1 cellular context compared by ENCODE assay signal in the genomic region with DNA sequence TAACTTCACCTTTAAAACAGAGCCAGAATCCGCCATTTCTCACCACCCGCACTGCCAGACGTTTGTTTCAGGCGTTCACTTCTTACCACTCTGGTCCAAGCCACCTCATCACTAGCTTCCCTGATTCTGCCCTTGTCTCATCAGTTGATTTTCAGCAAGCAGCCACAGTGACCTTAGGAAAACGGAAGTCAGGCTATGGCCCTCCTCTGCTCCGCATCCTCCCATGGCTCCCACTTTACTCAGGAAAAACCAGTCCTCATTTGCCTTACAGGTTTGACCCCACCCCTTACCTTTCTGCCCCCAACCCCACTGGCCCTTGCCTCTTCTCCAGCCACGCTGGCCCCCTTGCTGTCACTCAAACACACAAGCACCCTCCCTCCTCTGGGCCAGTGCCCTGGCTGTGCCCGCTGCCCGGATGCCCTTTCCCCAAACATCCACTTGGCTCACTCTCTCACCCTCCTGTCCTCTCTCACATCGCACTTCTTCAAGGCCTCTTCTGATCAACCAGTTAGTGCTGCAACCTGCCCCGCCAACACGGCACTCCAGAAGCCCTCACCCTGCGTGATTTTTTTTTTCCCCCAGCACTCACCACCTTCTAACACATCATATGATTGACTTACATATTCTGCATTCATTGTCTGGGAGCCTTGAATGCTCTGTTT.
TF ChIP-seq lines count a peak whose summit lies in the region.

No MANE protein-coding gene starts in this region.

TF ChIP-seq in WTC11, 78 proteins besides CTCF, POLR2A, EP300 and RAD21 (continued from another document):
- TF ChIP-seq, protein P1, sequence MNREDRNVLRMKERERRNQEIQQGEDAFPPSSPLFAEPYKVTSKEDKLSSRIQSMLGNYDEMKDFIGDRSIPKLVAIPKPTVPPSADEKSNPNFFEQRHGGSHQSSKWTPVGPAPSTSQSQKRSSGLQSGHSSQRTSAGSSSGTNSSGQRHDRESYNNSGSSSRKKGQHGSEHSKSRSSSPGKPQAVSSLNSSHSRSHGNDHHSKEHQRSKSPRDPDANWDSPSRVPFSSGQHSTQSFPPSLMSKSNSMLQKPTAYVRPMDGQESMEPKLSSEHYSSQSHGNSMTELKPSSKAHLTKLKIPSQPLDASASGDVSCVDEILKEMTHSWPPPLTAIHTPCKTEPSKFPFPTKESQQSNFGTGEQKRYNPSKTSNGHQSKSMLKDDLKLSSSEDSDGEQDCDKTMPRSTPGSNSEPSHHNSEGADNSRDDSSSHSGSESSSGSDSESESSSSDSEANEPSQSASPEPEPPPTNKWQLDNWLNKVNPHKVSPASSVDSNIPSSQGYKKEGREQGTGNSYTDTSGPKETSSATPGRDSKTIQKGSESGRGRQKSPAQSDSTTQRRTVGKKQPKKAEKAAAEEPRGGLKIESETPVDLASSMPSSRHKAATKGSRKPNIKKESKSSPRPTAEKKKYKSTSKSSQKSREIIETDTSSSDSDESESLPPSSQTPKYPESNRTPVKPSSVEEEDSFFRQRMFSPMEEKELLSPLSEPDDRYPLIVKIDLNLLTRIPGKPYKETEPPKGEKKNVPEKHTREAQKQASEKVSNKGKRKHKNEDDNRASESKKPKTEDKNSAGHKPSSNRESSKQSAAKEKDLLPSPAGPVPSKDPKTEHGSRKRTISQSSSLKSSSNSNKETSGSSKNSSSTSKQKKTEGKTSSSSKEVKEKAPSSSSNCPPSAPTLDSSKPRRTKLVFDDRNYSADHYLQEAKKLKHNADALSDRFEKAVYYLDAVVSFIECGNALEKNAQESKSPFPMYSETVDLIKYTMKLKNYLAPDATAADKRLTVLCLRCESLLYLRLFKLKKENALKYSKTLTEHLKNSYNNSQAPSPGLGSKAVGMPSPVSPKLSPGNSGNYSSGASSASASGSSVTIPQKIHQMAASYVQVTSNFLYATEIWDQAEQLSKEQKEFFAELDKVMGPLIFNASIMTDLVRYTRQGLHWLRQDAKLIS (CRISPR knock-in tag; IDR thresholded peaks at IDR 0.05; ENCODE audit: borderline replicate concordance) = no peak
- TF ChIP-seq, protein P2, sequence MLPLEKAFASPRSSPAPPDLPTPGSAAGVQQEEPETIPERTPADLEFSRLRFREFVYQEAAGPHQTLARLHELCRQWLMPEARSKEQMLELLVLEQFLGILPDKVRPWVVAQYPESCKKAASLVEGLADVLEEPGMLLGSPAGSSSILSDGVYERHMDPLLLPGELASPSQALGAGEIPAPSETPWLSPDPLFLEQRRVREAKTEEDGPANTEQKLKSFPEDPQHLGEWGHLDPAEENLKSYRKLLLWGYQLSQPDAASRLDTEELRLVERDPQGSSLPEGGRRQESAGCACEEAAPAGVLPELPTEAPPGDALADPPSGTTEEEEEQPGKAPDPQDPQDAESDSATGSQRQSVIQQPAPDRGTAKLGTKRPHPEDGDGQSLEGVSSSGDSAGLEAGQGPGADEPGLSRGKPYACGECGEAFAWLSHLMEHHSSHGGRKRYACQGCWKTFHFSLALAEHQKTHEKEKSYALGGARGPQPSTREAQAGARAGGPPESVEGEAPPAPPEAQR (CRISPR knock-in tag; IDR thresholded peaks at IDR 0.05) = no peak
- TF ChIP-seq OVOL2 (CRISPR knock-in tag; IDR thresholded peaks at IDR 0.05; ENCODE audit: borderline replicate concordance) (no peak), JAZF1 (CRISPR knock-in tag; IDR thresholded peaks at IDR 0.05) (no peak)
- TF ChIP-seq, protein P3, sequence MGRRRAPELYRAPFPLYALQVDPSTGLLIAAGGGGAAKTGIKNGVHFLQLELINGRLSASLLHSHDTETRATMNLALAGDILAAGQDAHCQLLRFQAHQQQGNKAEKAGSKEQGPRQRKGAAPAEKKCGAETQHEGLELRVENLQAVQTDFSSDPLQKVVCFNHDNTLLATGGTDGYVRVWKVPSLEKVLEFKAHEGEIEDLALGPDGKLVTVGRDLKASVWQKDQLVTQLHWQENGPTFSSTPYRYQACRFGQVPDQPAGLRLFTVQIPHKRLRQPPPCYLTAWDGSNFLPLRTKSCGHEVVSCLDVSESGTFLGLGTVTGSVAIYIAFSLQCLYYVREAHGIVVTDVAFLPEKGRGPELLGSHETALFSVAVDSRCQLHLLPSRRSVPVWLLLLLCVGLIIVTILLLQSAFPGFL (CRISPR knock-in tag; IDR thresholded peaks at IDR 0.05; ENCODE audit: borderline replicate concordance) = no peak
- TF ChIP-seq, protein P4, sequence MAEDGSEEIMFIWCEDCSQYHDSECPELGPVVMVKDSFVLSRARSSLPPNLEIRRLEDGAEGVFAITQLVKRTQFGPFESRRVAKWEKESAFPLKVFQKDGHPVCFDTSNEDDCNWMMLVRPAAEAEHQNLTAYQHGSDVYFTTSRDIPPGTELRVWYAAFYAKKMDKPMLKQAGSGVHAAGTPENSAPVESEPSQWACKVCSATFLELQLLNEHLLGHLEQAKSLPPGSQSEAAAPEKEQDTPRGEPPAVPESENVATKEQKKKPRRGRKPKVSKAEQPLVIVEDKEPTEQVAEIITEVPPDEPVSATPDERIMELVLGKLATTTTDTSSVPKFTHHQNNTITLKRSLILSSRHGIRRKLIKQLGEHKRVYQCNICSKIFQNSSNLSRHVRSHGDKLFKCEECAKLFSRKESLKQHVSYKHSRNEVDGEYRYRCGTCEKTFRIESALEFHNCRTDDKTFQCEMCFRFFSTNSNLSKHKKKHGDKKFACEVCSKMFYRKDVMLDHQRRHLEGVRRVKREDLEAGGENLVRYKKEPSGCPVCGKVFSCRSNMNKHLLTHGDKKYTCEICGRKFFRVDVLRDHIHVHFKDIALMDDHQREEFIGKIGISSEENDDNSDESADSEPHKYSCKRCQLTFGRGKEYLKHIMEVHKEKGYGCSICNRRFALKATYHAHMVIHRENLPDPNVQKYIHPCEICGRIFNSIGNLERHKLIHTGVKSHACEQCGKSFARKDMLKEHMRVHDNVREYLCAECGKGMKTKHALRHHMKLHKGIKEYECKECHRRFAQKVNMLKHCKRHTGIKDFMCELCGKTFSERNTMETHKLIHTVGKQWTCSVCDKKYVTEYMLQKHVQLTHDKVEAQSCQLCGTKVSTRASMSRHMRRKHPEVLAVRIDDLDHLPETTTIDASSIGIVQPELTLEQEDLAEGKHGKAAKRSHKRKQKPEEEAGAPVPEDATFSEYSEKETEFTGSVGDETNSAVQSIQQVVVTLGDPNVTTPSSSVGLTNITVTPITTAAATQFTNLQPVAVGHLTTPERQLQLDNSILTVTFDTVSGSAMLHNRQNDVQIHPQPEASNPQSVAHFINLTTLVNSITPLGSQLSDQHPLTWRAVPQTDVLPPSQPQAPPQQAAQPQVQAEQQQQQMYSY (CRISPR knock-in tag; IDR thresholded peaks at IDR 0.05) = no peak
